7 cellular contexts compared by ENCODE assay signal in the genomic region with DNA sequence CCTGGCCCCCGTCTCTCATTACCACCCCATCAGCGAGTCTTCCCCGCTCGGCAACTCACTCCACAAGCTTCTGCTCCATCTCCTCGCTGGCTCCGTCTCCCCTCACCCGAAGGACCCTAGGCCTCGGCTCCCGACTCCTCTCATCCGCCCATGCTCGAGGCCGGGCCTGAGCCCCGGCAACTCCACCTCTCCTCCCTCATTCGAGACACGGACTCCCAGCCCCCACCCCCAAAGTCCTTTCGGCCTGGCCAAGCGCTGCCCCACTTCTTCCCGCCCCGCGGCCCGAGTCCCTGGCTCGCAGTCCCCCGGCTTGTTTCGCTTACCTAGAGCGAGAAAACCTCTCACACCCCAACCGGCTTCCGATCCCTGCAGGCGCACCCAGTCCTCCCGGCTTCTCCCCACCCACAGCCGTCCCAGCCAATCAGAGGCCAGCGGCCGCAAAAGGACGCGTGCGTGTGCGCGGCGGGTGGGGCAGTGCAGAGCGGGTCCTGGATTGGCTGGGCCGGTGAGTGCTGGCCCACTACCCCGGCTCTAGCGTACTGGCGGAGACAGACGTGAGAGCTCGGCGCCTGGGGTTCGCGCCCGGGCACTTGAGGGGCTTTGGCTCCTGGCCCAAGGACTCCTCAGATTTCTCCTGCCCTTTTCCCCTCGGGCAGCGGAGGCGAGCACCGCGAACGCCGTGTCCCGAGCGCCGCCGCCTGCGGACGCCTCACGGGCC. TPM values are rescaled to one million over a fixed set of nuclear protein-coding genes. Genes with fewer than 3 reads are reported as not detected.
DNase-seq lines count a peak whose midpoint lies in the region; ATAC-seq, FAIRE-seq and TF ChIP-seq lines count a peak whose summit lies in the region.

TSS of gene HIGD1A (minus strand) at position 378 of the 718 bp plus-strand sequence. CDS start 10,237 bp downstream, outside the sequence.

- peak; percentile 99 for ATAC-seq in HG02981 (IDR thresholded peaks at IDR 0.05; ENCODE audit: unreplicated experiment)

- TF ChIP-seq CTCF in astrocyte of the cerebellum (IDR thresholded peaks at IDR 0.05; ENCODE audit: low read depth, low read length, missing control alignments): no peak

- peak within 1 kb of the TSS; percentile 62 for H3K4me3 ChIP-seq in astrocyte of the cerebellum (ENCODE audit: low read depth, low read length)

- peak; percentile 97 for DNase-seq in GM18507 (ENCODE audit: extremely low spot score, insufficient read length, low read depth)
- peak; percentile 89 for DNase-seq in NCI-H2029 treated with DMSO at 0.1 percent for 48 hours (lab: John Stamatoyannopoulos, UW)
- DNase-seq in T-helper 9 cell: peak; percentile 89
- DNase-seq in astrocyte of the cerebellum (ENCODE audit: low read depth): peak; percentile 74
- DNase-seq in hepatic stellate cell (ENCODE audit: low spot score): peak; percentile 97
- peak; percentile 87 for DNase-seq in renal cortical epithelial cell (ENCODE audit: low read depth)

- peak; percentile 97 for FAIRE-seq in GM18507 (lab: Jason Lieb, UNC)

- in situ Hi-C loops in astrocyte of the cerebellum (cut with HindIII; ENCODE audit: low sequenced_read_pairs): no loop called here

RNA-seq across cellular contexts. Expression of gene HIGD1A, which starts in this region (rescaled TPM):
- 367 and 566 TPM in 2 replicates for total RNA-seq in renal cortical epithelial cell

Comparison
In these comparisons a context has a peak if more than half of its experiments do, and no peak if none do; other contexts are left out.
1. Peak in every context shown above with its lines: DNase-seq, ATAC-seq and H3K4me3 ChIP-seq.